11 cellular contexts compared by ENCODE assay signal in the genomic region with DNA sequence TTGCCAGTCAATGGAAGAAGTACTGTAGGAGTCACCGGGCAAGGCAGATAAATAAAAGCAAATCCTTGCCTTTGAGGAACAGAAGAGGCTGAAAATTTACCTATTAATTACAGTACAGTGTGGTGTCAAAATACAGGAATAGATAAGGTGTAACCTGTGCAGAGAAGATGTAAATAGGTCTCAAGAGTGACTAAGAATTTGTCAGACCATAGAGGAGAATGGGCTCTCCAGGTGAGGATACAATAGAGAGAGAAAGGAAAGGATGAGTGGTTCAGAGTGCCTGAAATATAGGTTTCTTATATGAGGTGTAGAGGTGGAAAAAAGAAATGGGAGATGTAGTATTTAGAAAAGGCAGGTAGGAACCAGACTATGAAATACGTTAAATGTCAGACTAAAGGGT. TPM values are rescaled to one million over a fixed set of nuclear protein-coding genes. Genes with fewer than 3 reads are reported as not detected.
DNase-seq lines count a peak whose midpoint lies in the region; ATAC-seq and TF ChIP-seq lines count a peak whose summit lies in the region.
"Had no signal": no experiment of that assay in that cellular context is flagged by ENCODE, and none has a peak within 500 bp of the region (broad histone marks: within the 10 kb centered on the region; RNA-seq: fewer than 3 reads in every experiment).

No MANE protein-coding gene starts in this region.

- no peaks in the 10 kb centered on the region for H4K20me1 ChIP-seq in DOHH2 (ENCODE audit: control insufficient read depth, insufficient read depth, low read depth, low read length)

- no peak overlapping the region for H3K27ac ChIP-seq in DOHH2 (ENCODE audit: low read depth, low read length)
- H3K27ac ChIP-seq in SJCRH30 = no peak overlapping the region; the same call in 1 of the 2 replicates

- no peak overlapping the region for H3K27ac Mint-ChIP-seq in endothelial cell (ENCODE audit: unreplicated experiment)
- H3K27ac Mint-ChIP-seq in nephron progenitor cell = no peak overlapping the region

- H3K4me2 ChIP-seq in DOHH2 (ENCODE audit: low read length) = peak overlapping the region; percentile 64

- H3K36me3 ChIP-seq in DOHH2 (ENCODE audit: control insufficient read depth, low read length) (peaks cover 5% of the 10 kb centered on the region; the same call in 1 of the 2 replicates), SJCRH30 (no peaks in the 10 kb centered on the region; the same call in 1 of the 2 replicates)
- H3K36me3 ChIP-seq: stomach had no signal

- TF ChIP-seq CTCF in DOHH2 (IDR thresholded peaks at IDR 0.05; ENCODE audit: low read depth, low read length, poor library complexity, severe bottlenecking) (no peak), endothelial cell (IDR thresholded peaks at IDR 0.05; ENCODE audit: unreplicated experiment) (no peak), nephron progenitor cell (IDR thresholded peaks at IDR 0.05) (no peak)

- H3K27me3 ChIP-seq in DOHH2 (ENCODE audit: control insufficient read depth, low read length) (no peaks in the 10 kb centered on the region), SJCRH30 (no peaks in the 10 kb centered on the region)
- H3K27me3 ChIP-seq: stomach had no signal

- no peaks in the 10 kb centered on the region for H3K9me2 ChIP-seq in DOHH2 (replicated peaks; ENCODE audit: control insufficient read depth, low read length)

- H3F3A ChIP-seq in DOHH2 (ENCODE audit: control insufficient read depth, insufficient read depth) = no peaks in the 10 kb centered on the region

- peaks cover 8% of the 10 kb centered on the region; the same call in 1 of the 2 replicates for H3K4me1 ChIP-seq in DOHH2 (ENCODE audit: control insufficient read depth, low read length)
- no peaks in the 10 kb centered on the region for H3K4me1 ChIP-seq in SJCRH30

- peaks cover 2% of the 10 kb centered on the region; the same call in 1 of the 2 replicates for H3K9me3 ChIP-seq in DOHH2 (ENCODE audit: control insufficient read depth, insufficient read depth, low read length)
- no peaks in the 10 kb centered on the region for H3K9me3 ChIP-seq in SJCRH30 (replicated peaks)
- H3K9me3 ChIP-seq: stomach had no signal

- no peak for ATAC-seq in HG02798 (IDR thresholded peaks at IDR 0.05; ENCODE audit: poor library complexity, unreplicated experiment)

- H3K4me3 Mint-ChIP-seq in endothelial cell (ENCODE audit: unreplicated experiment) (peak overlapping the region; percentile 98), nephron progenitor cell (peak overlapping the region; percentile 96)

- H3K79me2 ChIP-seq in DOHH2 (ENCODE audit: control insufficient read depth, low read length) = peaks cover 35% of the 10 kb centered on the region

- H3K4me1 Mint-ChIP-seq in endothelial cell (ENCODE audit: unreplicated experiment) = peaks cover 2% of the 10 kb centered on the region
- H3K4me1 Mint-ChIP-seq in nephron progenitor cell = peaks cover 4% of the 10 kb centered on the region

- no peak overlapping the region; the same call in 1 of the 2 replicates for H3K4me3 ChIP-seq in DOHH2 (ENCODE audit: low read length)
- peak overlapping the region; percentile 79 for H3K4me3 ChIP-seq in SJCRH30

- H3K27me3 Mint-ChIP-seq in endothelial cell (ENCODE audit: unreplicated experiment) = peaks cover 2% of the 10 kb centered on the region
- peaks cover 2% of the 10 kb centered on the region for H3K27me3 Mint-ChIP-seq in nephron progenitor cell (ENCODE audit: low read depth, poor library complexity)

- peaks cover 3% of the 10 kb centered on the region for H3K36me3 Mint-ChIP-seq in endothelial cell (ENCODE audit: low read depth, unreplicated experiment)
- peaks cover 37% of the 10 kb centered on the region for H3K36me3 Mint-ChIP-seq in nephron progenitor cell (ENCODE audit: low read depth)

- no peaks in the 10 kb centered on the region for H3K9me3 Mint-ChIP-seq in endothelial cell (ENCODE audit: unreplicated experiment)
- peaks cover 49% of the 10 kb centered on the region for H3K9me3 Mint-ChIP-seq in nephron progenitor cell

- DNase-seq in SJCRH30 (no peak), endothelial cell (ENCODE audit: low spot score) (no peak), nephron progenitor cell (no peak), MV-4-11 (lab: John Stamatoyannopoulos, UW) (no peak), Kasumi-1 (lab: John Stamatoyannopoulos, UW) (no peak)
- no peak for DNase-seq in stimulated activated CD4-positive, alpha-beta T cell treated with anti-CD3 and anti-CD28 coated beads, Interleukin-4, amount 100 ng/mL, for 1 hour
- DNase-seq: DMS79 had no signal

RNA-seq across cellular contexts. Expression of a gene that starts 0.8 kb away (rescaled TPM):
- total RNA-seq in SJCRH30 (2014; rRNA removed; shearing (Covaris generic)) = 25.1 and 26.9 TPM in 2 replicates
- 18.1 TPM for total RNA-seq in endothelial cell (ENCODE audit: unreplicated experiment)

RNA-seq across cellular contexts. Expression of a gene that starts 57.6 kb away (rescaled TPM):
- 0.03 TPM in 1 of 2 replicates, not detected in the other for total RNA-seq in SJCRH30 (2014; rRNA removed; shearing (Covaris generic))
- total RNA-seq in endothelial cell (ENCODE audit: unreplicated experiment) = 0.46 TPM
- total RNA-seq: lung microvascular endothelial cell had no signal
